Comparison of ENCODE assay signal across 16 cellular contexts in the genomic region with DNA sequence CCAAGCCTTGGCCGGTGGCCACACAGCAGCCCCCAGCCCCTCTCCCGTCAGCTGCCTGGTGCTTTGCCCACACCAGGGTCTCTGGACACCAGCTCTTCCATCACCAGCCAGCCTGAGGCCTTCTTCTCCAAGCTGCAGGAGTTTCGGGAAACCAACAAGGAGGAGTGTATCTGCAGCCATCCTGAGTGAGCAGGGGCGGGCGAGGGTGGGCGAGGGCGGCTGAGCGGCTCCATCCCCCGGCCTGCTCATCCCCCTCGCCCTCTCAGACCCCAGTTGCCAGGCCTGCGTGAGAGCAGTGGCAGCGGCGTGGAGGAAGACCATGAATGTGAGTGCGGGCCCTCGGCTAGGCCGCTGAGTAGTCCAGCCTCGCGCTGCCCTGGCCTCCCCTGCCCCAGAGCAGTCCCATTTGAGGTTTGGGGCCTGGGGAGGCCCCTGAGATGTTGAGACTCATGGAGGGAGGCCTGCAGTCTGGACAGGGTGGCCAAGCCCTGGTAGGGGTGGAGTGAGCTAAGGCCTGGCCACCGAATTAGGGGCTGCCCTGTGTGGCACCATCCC. TPM values are rescaled to one million over a fixed set of nuclear protein-coding genes. Genes with fewer than 3 reads are reported as not detected.
A peak's percentile ranks its signal among the peaks of the same experiment; 100 is the strongest.
DNase-seq lines count a peak whose midpoint lies in the region; ATAC-seq, FAIRE-seq and TF ChIP-seq lines count a peak whose summit lies in the region.
"Had no signal": no experiment of that assay in that cellular context is flagged by ENCODE, and none has a peak within 500 bp of the region (broad histone marks: within the 10 kb centered on the region; RNA-seq: fewer than 3 reads in every experiment).

No MANE protein-coding gene starts in this region.

- CTCF ChIA-PET in GM12878 (lab: Yijun Ruan, JAX) = no interaction called here

- H3K4me1 ChIP-seq in BLaER1 = peaks cover 42% of the 10 kb centered on the region
- no peaks in the 10 kb centered on the region for H3K4me1 ChIP-seq in GM12878 (ENCODE audit: control insufficient read depth, insufficient read depth, low read length)
- H3K4me1 ChIP-seq: BE2C had no signal

- H3K4me3 ChIP-seq in BLaER1 (peak overlapping the region; percentile 22; the same call in 1 of the 2 replicates), GM12878 (no peak overlapping the region)

- H3K27ac Mint-ChIP-seq in memory B cell = peak overlapping the region; percentile 2
- peak overlapping the region; percentile 1 for H3K27ac Mint-ChIP-seq in stimulated activated memory B cell treated with anti-CD40 and anti-IgM and Interleukin-4, amounts not matched to agents 10 μg/mL and 1 μg/mL and 100 μg/mL, for 72 hours
- H3K27ac Mint-ChIP-seq: CD4-positive, alpha-beta memory T cell; H9 had no signal

- in situ Hi-C loops in GM12878 (cut with MboI) = no loop called here

- 97% methylated on average over 19 of the region's 19 CpGs for WGBS in GM12878 (ENCODE audit: insufficient coverage, insufficient replicate concordance, low lambda C conversion rate, missing lambda C conversion rate)

- H2AFZ ChIP-seq in GM12878 (ENCODE audit: control insufficient read depth, low read depth, low read length) = no peak overlapping the region

- peaks cover 26% of the 10 kb centered on the region for H4K20me1 ChIP-seq in BLaER1
- H4K20me1 ChIP-seq in GM12878 (ENCODE audit: control insufficient read depth, insufficient read depth) = no peaks in the 10 kb centered on the region; the same call in 1 of the 2 replicates

- H3K27ac ChIP-seq in BLaER1 = peak overlapping the region; percentile 61
- H3K27ac ChIP-seq in GM12878 (ENCODE audit: control insufficient read depth, insufficient read depth) = no peak overlapping the region
- no peak overlapping the region for H3K27ac ChIP-seq in caudate nucleus (ENCODE audit: low read depth, low read length)

- intact Hi-C loops in GM12878 (cut with micrococcal nuclease; ENCODE audit: unreplicated experiment) = no loop called here

- H3K27me3 Mint-ChIP-seq in memory B cell = no peaks in the 10 kb centered on the region
- no peaks in the 10 kb centered on the region for H3K27me3 Mint-ChIP-seq in stimulated activated memory B cell treated with anti-CD40 and anti-IgM and Interleukin-4, amounts not matched to agents 10 μg/mL and 1 μg/mL and 100 μg/mL, for 72 hours
- H3K27me3 Mint-ChIP-seq: CD4-positive, alpha-beta memory T cell had no signal

- H3K4me2 ChIP-seq in BLaER1 (peak overlapping the region; percentile 80), GM12878 (ENCODE audit: control insufficient read depth, insufficient read depth) (no peak overlapping the region)

- ATAC-seq in GM12878 (no peak), memory B cell (ENCODE audit: low read depth) (no peak), HG03095 (IDR thresholded peaks at IDR 0.05; ENCODE audit: unreplicated experiment) (no peak)
- ATAC-seq in stimulated activated memory B cell treated with anti-CD40 and anti-IgM and Interleukin-4, amounts not matched to agents 10 μg/mL and 1 μg/mL and 100 μg/mL, for 72 hours = no peak

- TF ChIP-seq CTCF in GM12878 (IDR thresholded peaks at IDR 0.05 in 2 of 3, conservative IDR thresholded peaks at IDR 0.05 in 1 of 3; ENCODE audit: control insufficient read depth in 2 of 3, extremely low read depth in 1 of 3, insufficient read depth in 1 of 3, low read depth in 3 of 3, low read length in 3 of 3) = no peak

- H3K4me3 Mint-ChIP-seq in memory B cell = no peak overlapping the region
- no peak overlapping the region for H3K4me3 Mint-ChIP-seq in stimulated activated memory B cell treated with anti-CD40 and anti-IgM and Interleukin-4, amounts not matched to agents 10 μg/mL and 1 μg/mL and 100 μg/mL, for 72 hours
- H3K4me3 Mint-ChIP-seq: CD14-positive monocyte; CD4-positive, alpha-beta memory T cell; H9 had no signal

- no peak for TF ChIP-seq EP300 in GM12878 (IDR thresholded peaks at IDR 0.05; ENCODE audit: borderline replicate concordance in 1 of 2, control insufficient read depth in 1 of 2, low read depth in 2 of 2, low read length in 2 of 2)

- POLR2A ChIA-PET in GM12878 (lab: Charles Lee) = interaction anchor here (1.4 kb wide), 1 partner anchor 10 kb away, joined by 3 read pairs; no protein-coding TSS in a partner anchor

- no peak for FAIRE-seq in GM12878 (lab: Jason Lieb, UNC)

- TF ChIP-seq RAD21 in GM12878 (IDR thresholded peaks at IDR 0.05; ENCODE audit: insufficient read depth, low read depth, low read length) = no peak

- H3K27me3 ChIP-seq in BLaER1 = no peaks in the 10 kb centered on the region
- H3K27me3 ChIP-seq in GM12878 (replicated peaks in 1 of 2; ENCODE audit: control insufficient read depth in 2 of 2, insufficient read depth in 2 of 2, low read length in 1 of 2) = no peaks in the 10 kb centered on the region
- H3K27me3 ChIP-seq: BE2C had no signal

- RAD21 ChIA-PET in GM12878 (lab: Charles Lee; ENCODE audit: unreplicated experiment) = interaction anchor here (3.4 kb wide), 1 partner anchor 10 kb away, joined by 13 read pairs; a partner anchor contains a TSS

- SMC1A ChIA-PET in GM12878 (lab: Charles Lee; ENCODE audit: uncharacterized antibody, unreplicated experiment) = interaction anchor here (0.8 kb wide), 1 partner anchor 9 kb away, joined by 5 read pairs; no protein-coding TSS in a partner anchor

- H3K36me3 Mint-ChIP-seq in memory B cell = peaks cover 30% of the 10 kb centered on the region
- peaks cover 74% of the 10 kb centered on the region for H3K36me3 Mint-ChIP-seq in stimulated activated memory B cell treated with anti-CD40 and anti-IgM and Interleukin-4, amounts not matched to agents 10 μg/mL and 1 μg/mL and 100 μg/mL, for 72 hours

- BruUV-seq in GM12878 (replicated peaks; lab: Mats Ljungman, UMichigan) = no TSS peak

- H3K9me3 ChIP-seq in BLaER1 = no peaks in the 10 kb centered on the region
- H3K9me3 ChIP-seq in GM12878 (replicated peaks; ENCODE audit: control insufficient read depth, insufficient read depth, low read length) = no peaks in the 10 kb centered on the region
- H3K9me3 ChIP-seq: BE2C had no signal

- H3K79me2 ChIP-seq in GM12878 (ENCODE audit: control insufficient read depth, insufficient read depth, low read length) = no peaks in the 10 kb centered on the region

- H3K9ac ChIP-seq in BLaER1 (peak overlapping the region; percentile 18), GM12878 (ENCODE audit: control insufficient read depth, insufficient read depth, low read length) (no peak overlapping the region)

- peaks cover 11% of the 10 kb centered on the region for H3K4me1 Mint-ChIP-seq in memory B cell
- peaks cover 43% of the 10 kb centered on the region for H3K4me1 Mint-ChIP-seq in stimulated activated memory B cell treated with anti-CD40 and anti-IgM and Interleukin-4, amounts not matched to agents 10 μg/mL and 1 μg/mL and 100 μg/mL, for 72 hours
- H3K4me1 Mint-ChIP-seq: CD14-positive monocyte, H9 had no signal

- DNase-seq in GM12878 (ENCODE audit: low read depth, low spot score) = no peak
- no peak for DNase-seq in memory B cell (ENCODE audit: low spot score in 2 of 2)
- no peak for DNase-seq in MV-4-11 (lab: John Stamatoyannopoulos, UW)
- no peak for DNase-seq in caudate nucleus (lab: John Stamatoyannopoulos, UW)
- DNase-seq: BE2C; CD4-positive, alpha-beta memory T cell; DMS153; DMS79; GDM1; GOT3; H9 had no signal

- peaks cover 78% of the 10 kb centered on the region for H3K36me3 ChIP-seq in BLaER1
- peaks cover 13 to 25% of the 10 kb centered on the region in 2 experiments; a peak in 3 of 4 replicates for H3K36me3 ChIP-seq in GM12878 (ENCODE audit: control insufficient read depth in 2 of 2, insufficient read depth in 2 of 2, low read length in 1 of 2)
- H3K36me3 ChIP-seq: BE2C had no signal

- no peaks in the 10 kb centered on the region for H3K9me3 Mint-ChIP-seq in memory B cell
- no peaks in the 10 kb centered on the region for H3K9me3 Mint-ChIP-seq in stimulated activated memory B cell treated with anti-CD40 and anti-IgM and Interleukin-4, amounts not matched to agents 10 μg/mL and 1 μg/mL and 100 μg/mL, for 72 hours
- H3K9me3 Mint-ChIP-seq: CD14-positive monocyte; CD4-positive, alpha-beta memory T cell; H9 had no signal

- no peak for TF ChIP-seq POLR2A in GM12878 (IDR thresholded peaks at IDR 0.05; ENCODE audit: low read depth, low read length)

RNA-seq across cellular contexts. Expression of a gene that starts 9.7 kb away (rescaled TPM):
- total RNA-seq in GM12878 (2013; cell fraction: nucleolus; rRNA removed) = 69.0 and 77.4 TPM in 2 replicates
- total RNA-seq in GM12878 (2014; rRNA removed) (68.8 and 71.3 TPM in 2 replicates), GM12878 (2014; rRNA removed; fragmentation: Illumina TruSeq; extraction: Trizol) (16.6 and 17.1 TPM in 2 replicates), GM12878 (2021) (56.2 and 57.2 TPM in 2 replicates)
- polyA plus RNA-seq in GM12878 (2011; ENCODE audit: low read depth) = 12.2 TPM
- polyA plus RNA-seq in GM12878 (2011; rRNA removed) (8.8 and 21.5 TPM in 2 replicates), GM12878 (2014; fragmentation: Illumina TruSeq; extraction: Trizol) (5.4 and 11.6 TPM in 2 replicates), GM12878 (2014; fragmentation: Nextera tagmentation; extraction: Ambion mirVana) (1 to 10 TPM in 1 of 2 experiments, under 1 TPM in 1; 0.84 to 5.1 TPM), GM12878 (2014; rRNA removed) (65.2 and 70.6 TPM in 2 replicates), GM12878 (2016; fragmentation: Nextera tagmentation; extraction: Ambion mirVana) (10 to 100 TPM; 82.3 to 95.7 TPM)
- polyA plus RNA-seq in GM12878 (2011; cell fraction: cytosol; rRNA removed) = 30.0 and 54.7 TPM in 2 replicates
- polyA plus RNA-seq in GM12878 (2011; cell fraction: nucleus; rRNA removed) = 275 and 289 TPM in 2 replicates
- 37.9 and 40.1 TPM in 2 replicates for polyA plus RNA-seq in GM12878 (2012)
- 13.8 and 33.1 TPM in 2 replicates for polyA minus RNA-seq in GM12878 (2011; rRNA and poly(A)+ RNA removed)
- polyA minus RNA-seq in GM12878 (2011; cell fraction: cytosol; rRNA and poly(A)+ RNA removed) = 16.1 and 21.0 TPM in 2 replicates
- polyA minus RNA-seq in GM12878 (2011; cell fraction: nucleus; rRNA and poly(A)+ RNA removed) = 22.2 and 38.7 TPM in 2 replicates

RNA-seq across cellular contexts. Expression of a gene that starts 34.1 kb away (rescaled TPM):
- total RNA-seq in GM12878 (2013; cell fraction: nucleolus; rRNA removed) = 152 and 169 TPM in 2 replicates
- total RNA-seq in GM12878 (2014; rRNA removed) (59.6 and 71.1 TPM in 2 replicates), GM12878 (2014; rRNA removed; fragmentation: Illumina TruSeq; extraction: Trizol) (32.8 and 40.6 TPM in 2 replicates), GM12878 (2021) (114 and 115 TPM in 2 replicates)
- 15.7 TPM for polyA plus RNA-seq in GM12878 (2011; ENCODE audit: low read depth)
- polyA plus RNA-seq in GM12878 (2011; rRNA removed) (18.2 and 40.5 TPM in 2 replicates), GM12878 (2014; fragmentation: Illumina TruSeq; extraction: Trizol) (12.4 and 49.6 TPM in 2 replicates), GM12878 (2014; fragmentation: Nextera tagmentation; extraction: Ambion mirVana) (10 to 100 TPM in 1 of 2 experiments, 1 to 10 TPM in 1; 9.8 to 32.0 TPM), GM12878 (2014; rRNA removed) (68.0 and 85.0 TPM in 2 replicates), GM12878 (2016; fragmentation: Nextera tagmentation; extraction: Ambion mirVana) (10 to 100 TPM; 69.7 to 71.9 TPM)
- polyA plus RNA-seq in GM12878 (2011; cell fraction: cytosol; rRNA removed) = 58.2 and 63.2 TPM in 2 replicates
- 60.0 and 69.8 TPM in 2 replicates for polyA plus RNA-seq in GM12878 (2011; cell fraction: nucleus; rRNA removed)
- polyA plus RNA-seq in GM12878 (2012) = 37.2 and 56.8 TPM in 2 replicates
- 33.1 and 63.8 TPM in 2 replicates for polyA minus RNA-seq in GM12878 (2011; rRNA and poly(A)+ RNA removed)
- polyA minus RNA-seq in GM12878 (2011; cell fraction: cytosol; rRNA and poly(A)+ RNA removed) = 32.3 and 32.7 TPM in 2 replicates
- polyA minus RNA-seq in GM12878 (2011; cell fraction: nucleus; rRNA and poly(A)+ RNA removed) = 25.4 and 41.4 TPM in 2 replicates
- total RNA-seq: CD4-positive, alpha-beta memory T cell; HT-29 had no signal
- polyA plus RNA-seq: CD4-positive, alpha-beta memory T cell had no signal

RNA-seq across cellular contexts. Expression of a gene that starts 48.8 kb away (rescaled TPM):
- total RNA-seq in GM12878 (2013; cell fraction: nucleolus; rRNA removed) = 36.8 and 39.8 TPM in 2 replicates
- total RNA-seq in GM12878 (2014; rRNA removed) (46.1 and 46.2 TPM in 2 replicates), GM12878 (2014; rRNA removed; fragmentation: Illumina TruSeq; extraction: Trizol) (27.5 and 28.7 TPM in 2 replicates), GM12878 (2021) (59.6 and 59.8 TPM in 2 replicates)
- 20.8 TPM for polyA plus RNA-seq in GM12878 (2011; ENCODE audit: low read depth)
- polyA plus RNA-seq in GM12878 (2011; rRNA removed) (29.8 and 50.0 TPM in 2 replicates), GM12878 (2014; fragmentation: Illumina TruSeq; extraction: Trizol) (44.0 and 50.1 TPM in 2 replicates), GM12878 (2014; fragmentation: Nextera tagmentation; extraction: Ambion mirVana) (1 to 10 TPM; 5.3 to 6.4 TPM), GM12878 (2014; rRNA removed) (41.7 and 43.1 TPM in 2 replicates), GM12878 (2016; fragmentation: Nextera tagmentation; extraction: Ambion mirVana) (10 to 100 TPM; 59.9 to 64.4 TPM)
- 42.8 and 42.9 TPM in 2 replicates for polyA plus RNA-seq in GM12878 (2011; cell fraction: cytosol; rRNA removed)
- polyA plus RNA-seq in GM12878 (2011; cell fraction: nucleus; rRNA removed) = 57.4 and 73.7 TPM in 2 replicates
- polyA plus RNA-seq in GM12878 (2012) = 28.5 and 35.1 TPM in 2 replicates
- 53.7 and 65.1 TPM in 2 replicates for polyA minus RNA-seq in GM12878 (2011; rRNA and poly(A)+ RNA removed)
- 15.1 and 19.0 TPM in 2 replicates for polyA minus RNA-seq in GM12878 (2011; cell fraction: cytosol; rRNA and poly(A)+ RNA removed)
- 16.0 and 23.1 TPM in 2 replicates for polyA minus RNA-seq in GM12878 (2011; cell fraction: nucleus; rRNA and poly(A)+ RNA removed)
